15 cellular contexts compared by ENCODE assay signal in the genomic region with DNA sequence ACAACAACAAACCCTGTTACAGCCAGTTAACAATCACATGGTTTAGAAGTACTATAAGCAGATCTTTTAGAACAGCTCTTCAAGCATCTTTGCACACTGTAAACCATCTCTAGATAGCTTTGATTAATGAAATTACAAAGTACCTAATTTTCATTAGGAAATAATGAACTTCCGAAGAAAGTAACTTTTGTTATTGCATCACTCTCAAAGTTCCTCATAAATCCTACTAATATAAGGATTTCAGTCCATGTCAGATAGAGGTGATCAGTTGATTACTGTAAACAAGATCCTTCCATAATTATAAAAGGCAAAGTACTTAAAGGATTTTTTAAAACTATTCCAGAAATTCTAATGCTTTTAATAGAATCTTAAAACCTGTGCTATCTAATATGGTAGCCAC. TPM values are rescaled to one million over a fixed set of nuclear protein-coding genes. Genes with fewer than 3 reads are reported as not detected.
DNase-seq lines count a peak whose midpoint lies in the region; ATAC-seq, FAIRE-seq and TF ChIP-seq lines count a peak whose summit lies in the region.
"Had no signal": no experiment of that assay in that cellular context is flagged by ENCODE, and none has a peak within 500 bp of the region (broad histone marks: within the 10 kb centered on the region; RNA-seq: fewer than 3 reads in every experiment).

No MANE protein-coding gene starts in this region.

- TF ChIP-seq RAD21 in IMR-90 (IDR thresholded peaks at IDR 0.05; ENCODE audit: low read length): no peak

- no peak overlapping the region for H2BK5ac ChIP-seq in IMR-90 (ENCODE audit: low read depth, low read length, poor library complexity, severe bottlenecking)

- no peak overlapping the region for H2BK20ac ChIP-seq in IMR-90 (ENCODE audit: low read depth, low read length)

- no peak overlapping the region for H3K27ac ChIP-seq in IMR-90 (ENCODE audit: insufficient read depth, low read length)

- H3K9me3 ChIP-seq in IMR-90 (ENCODE audit: control insufficient read depth, insufficient read depth, low read length): no peaks in the 10 kb centered on the region

- no peak overlapping the region for H3K4me2 ChIP-seq in IMR-90 (ENCODE audit: low read depth, low read length)
- H3K4me2 ChIP-seq: GM23338 had no signal

- H3K9ac ChIP-seq in IMR-90 (ENCODE audit: low read depth, low read length): no peak overlapping the region

- peaks cover 6 to 17% of the 10 kb centered on the region in 2 experiments for H3K79me1 ChIP-seq in IMR-90 (ENCODE audit: low read depth in 1 of 2, low read length in 2 of 2)

- ATAC-seq in IMR-90 (ENCODE audit: low read depth) (no peak), GM18511 (IDR thresholded peaks at IDR 0.05; ENCODE audit: unreplicated experiment) (no peak), HG02588 (IDR thresholded peaks at IDR 0.05; ENCODE audit: unreplicated experiment) (no peak)
- ATAC-seq in activated T-cell treated with anti-CD3 and anti-CD28 coated beads, Interleukin-2, amount 50 U/mL, for 72 hours (replicated peaks in 1 of 2): no peak
- ATAC-seq: GM23338 had no signal

- no TSS peak for BruUV-seq in IMR-90 (replicated peaks; lab: Mats Ljungman, UMichigan)

- in situ Hi-C loops in IMR-90 (cut with MboI; ENCODE audit: low sequenced_read_pairs): no loop called here

- no peak overlapping the region for H4K8ac ChIP-seq in IMR-90 (ENCODE audit: low read depth in 2 of 2, low read length in 2 of 2)

- H3K4me1 Mint-ChIP-seq in activated T-cell treated with anti-CD3 and anti-CD28 coated beads, Interleukin-2, amount 50 U/mL, for 72 hours (ENCODE audit: low read depth): no peaks in the 10 kb centered on the region
- H3K4me1 Mint-ChIP-seq: GM23338 had no signal

- no peak overlapping the region for H3K4ac ChIP-seq in IMR-90 (ENCODE audit: low read depth, low read length)

- no peak overlapping the region for H2AK5ac ChIP-seq in IMR-90 (ENCODE audit: low read depth, low read length)

- H3K4me3 Mint-ChIP-seq in activated T-cell treated with anti-CD3 and anti-CD28 coated beads, Interleukin-2, amount 50 U/mL, for 72 hours: no peak overlapping the region
- H3K4me3 Mint-ChIP-seq: CD4-positive, alpha-beta memory T cell; GM23338; HFFc6 had no signal

- TF ChIP-seq POLR2A in GM12891 (IDR thresholded peaks at IDR 0.05; ENCODE audit: low read depth, low read length) (no peak), IMR-90 (IDR thresholded peaks at IDR 0.05; ENCODE audit: low read depth, low read length) (no peak)

- H3K27me3 Mint-ChIP-seq in activated T-cell treated with anti-CD3 and anti-CD28 coated beads, Interleukin-2, amount 50 U/mL, for 72 hours (ENCODE audit: low read depth): no peaks in the 10 kb centered on the region
- H3K27me3 Mint-ChIP-seq: CD4-positive, alpha-beta memory T cell had no signal

- CTCF ChIA-PET in IMR-90 (lab: Yijun Ruan, JAX): no interaction called here

- no peak overlapping the region for H2AFZ ChIP-seq in IMR-90 (replicated peaks; ENCODE audit: low read length, poor library complexity)
- H2AFZ ChIP-seq: GM23338 had no signal

- no peaks in the 10 kb centered on the region for H3K27me3 ChIP-seq in IMR-90 (ENCODE audit: control insufficient read depth, insufficient read depth, low read length)

- H3K14ac ChIP-seq in IMR-90 (replicated peaks; ENCODE audit: low read depth, low read length): no peak overlapping the region

- no CpG with 5 or more reads among the region's 1 CpG for WGBS in IMR-90 (ENCODE audit: extremely low coverage in 2 of 2, insufficient read length in 1 of 2), 2 experiments

- H3K27ac Mint-ChIP-seq in activated T-cell treated with anti-CD3 and anti-CD28 coated beads, Interleukin-2, amount 50 U/mL, for 72 hours: no peak overlapping the region
- H3K27ac Mint-ChIP-seq: CD4-positive, alpha-beta memory T cell; GM23338; HFFc6 had no signal

- DNase-seq in GM12891 (ENCODE audit: insufficient read length, low spot score) (no peak), IMR-90 (no peak), retinal pigment epithelial cell (ENCODE audit: low read depth) (peak; percentile 14)
- no peak for DNase-seq in activated T-cell treated with anti-CD3 and anti-CD28 coated beads, Interleukin-2, amount 50 U/mL, for 72 hours
- DNase-seq: C1 segment of cervical spinal cord; Calu3; CD4-positive, alpha-beta memory T cell; COR-L47; DMS53; DMS79 treated with DMSO at 0.1 percent for 48 hours; HFFc6 had no signal

- no peaks in the 10 kb centered on the region for H3K4me1 ChIP-seq in IMR-90 (ENCODE audit: control insufficient read depth, insufficient read depth, low read length)

- no peak overlapping the region for H4K5ac ChIP-seq in IMR-90 (ENCODE audit: low read depth, low read length)

- no peaks in the 10 kb centered on the region for H4K20me1 ChIP-seq in IMR-90 (ENCODE audit: insufficient read depth, low read length)

- no peak overlapping the region for H3K56ac ChIP-seq in IMR-90 (ENCODE audit: extremely low read depth, insufficient read depth, low read length)

- intact Hi-C loops in IMR-90 (cut with micrococcal nuclease): no loop called here

- H3K9me1 ChIP-seq in IMR-90 (ENCODE audit: insufficient read depth, low read length): no peaks in the 10 kb centered on the region

- FAIRE-seq in GM12891 (lab: Jason Lieb, UNC): peak; percentile 40

- H3K9me3 Mint-ChIP-seq in activated T-cell treated with anti-CD3 and anti-CD28 coated beads, Interleukin-2, amount 50 U/mL, for 72 hours: peaks cover 4 to 7% of the 10 kb centered on the region in 2 donors

- H3K23ac ChIP-seq in IMR-90 (ENCODE audit: low read depth, low read length): no peak overlapping the region

- H3K36me3 ChIP-seq in IMR-90 (ENCODE audit: control insufficient read depth, insufficient read depth, low read length): no peaks in the 10 kb centered on the region
- H3K36me3 ChIP-seq: HAP-1 had no signal

- H4K91ac ChIP-seq in IMR-90 (ENCODE audit: insufficient read depth, low read depth, low read length): no peak overlapping the region

- POLR2A ChIA-PET in IMR-90 (lab: Charles Lee; ENCODE audit: unreplicated experiment): no interaction called here

- TF ChIP-seq CTCF in IMR-90 (conservative IDR thresholded peaks at IDR 0.05; ENCODE audit: low read depth, low read length): no peak
- no peak for TF ChIP-seq CTCF in retinal pigment epithelial cell (conservative IDR thresholded peaks at IDR 0.05; ENCODE audit: low read depth, low read length)

- H2AK9ac ChIP-seq in IMR-90 (replicated peaks; ENCODE audit: low read depth, low read length, poor library complexity): no peak overlapping the region

- H3K18ac ChIP-seq in IMR-90 (ENCODE audit: low read depth, low read length): no peak overlapping the region

- peaks cover 0 to 9% of the 10 kb centered on the region in 2 donors for H3K36me3 Mint-ChIP-seq in activated T-cell treated with anti-CD3 and anti-CD28 coated beads, Interleukin-2, amount 50 U/mL, for 72 hours (ENCODE audit: insufficient read depth in 2 of 2)
- H3K36me3 Mint-ChIP-seq: CD4-positive, alpha-beta memory T cell had no signal

- dilution Hi-C loops in IMR-90 (cut with HindIII; ENCODE audit: low sequenced_read_pairs, unreplicated experiment): no loop called here

- H3K4me3 ChIP-seq in IMR-90 (ENCODE audit: insufficient read depth, low read depth, low read length) (no peak overlapping the region), retinal pigment epithelial cell (ENCODE audit: low read length) (no peak overlapping the region)
- H3K4me3 ChIP-seq: GM23338, HAP-1 had no signal

- no peak overlapping the region for H2BK120ac ChIP-seq in IMR-90 (ENCODE audit: low read depth, low read length)

- H2BK15ac ChIP-seq in IMR-90 (ENCODE audit: low read depth, low read length): no peak overlapping the region

TF ChIP-seq in GM12891, 5 proteins besides CTCF, POLR2A, EP300 and RAD21:
- TF ChIP-seq POU2F2 (IDR thresholded peaks at IDR 0.05; ENCODE audit: low read depth, low read length) (no peak), TAF1 (IDR thresholded peaks at IDR 0.05; ENCODE audit: low read depth, low read length) (no peak), PAX5 (IDR thresholded peaks at IDR 0.05; ENCODE audit: insufficient read depth, low read length, severe bottlenecking) (no peak), POLR2AphosphoS5 (IDR thresholded peaks at IDR 0.05; ENCODE audit: low read depth, low read length) (no peak), SPI1 (IDR thresholded peaks at IDR 0.05; ENCODE audit: low read depth, low read length) (no peak)

TF ChIP-seq in IMR-90, 13 proteins besides CTCF, POLR2A, EP300 and RAD21:
- TF ChIP-seq MAZ (IDR thresholded peaks at IDR 0.05; ENCODE audit: borderline replicate concordance, low read depth, low read length): no peak
- peak; percentile 54 for TF ChIP-seq CEBPB (IDR thresholded peaks at IDR 0.05; ENCODE audit: low read depth, low read length)

RNA-seq across cellular contexts. Expression of gene FAF1, which starts 58.2 kb away (rescaled TPM):
- polyA plus RNA-seq in GM12891 (2012; ENCODE audit: low read depth, missing spikeins): 62.2 TPM
- 72.9 and 78.0 TPM in 2 replicates for total RNA-seq in IMR-90 (2012; rRNA removed)
- polyA plus RNA-seq in IMR-90 (2012; rRNA removed): 15.4 and 18.8 TPM in 2 replicates
- 1.5 and 12.3 TPM in 2 replicates for polyA plus RNA-seq in IMR-90 (2012; cell fraction: cytosol; rRNA removed)
- polyA plus RNA-seq in IMR-90 (2012; cell fraction: nucleus; rRNA removed; ENCODE audit: low replicate concordance): 0.66 and 6.9 TPM in 2 replicates
- total RNA-seq in activated T-cell treated with anti-CD3 and anti-CD28 coated beads, Interleukin-2, amount 50 U/mL, for 72 hours: 10 to 100 TPM; 65.7 to 83.0 TPM
